1 cellular context compared by ENCODE assay signal in the genomic region with DNA sequence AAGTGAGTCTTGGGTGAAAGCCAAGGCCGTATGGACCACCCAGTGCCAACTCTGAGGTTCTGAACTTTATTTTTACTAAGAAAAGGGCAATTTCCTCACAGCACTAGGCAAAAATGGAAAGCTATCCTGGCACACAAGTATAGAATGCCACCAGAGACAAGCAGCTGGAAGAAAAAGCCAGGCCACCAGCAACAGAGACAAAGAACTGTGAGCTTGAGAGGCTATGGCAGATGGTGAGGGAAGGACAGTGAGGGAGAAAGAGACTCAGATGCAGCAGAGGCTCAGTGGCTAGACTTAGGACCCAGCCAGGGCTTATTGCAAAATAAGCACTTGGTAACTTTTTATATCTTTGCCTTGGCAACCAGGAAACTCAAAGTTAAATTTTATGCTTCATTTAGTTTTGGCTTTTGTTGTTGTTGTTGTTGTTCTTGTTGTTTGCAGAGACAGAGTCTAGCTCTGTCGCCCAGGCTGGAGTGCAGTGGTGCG.
TF ChIP-seq lines count a peak whose summit lies in the region.

No MANE protein-coding gene starts in this region.

TF ChIP-seq in HepG2, 621 proteins besides CTCF, POLR2A, EP300 and RAD21 (continued from another document):
- TF ChIP-seq HMGXB4 (CRISPR knock-in tag; IDR thresholded peaks at IDR 0.05; ENCODE audit: borderline replicate concordance in 1 of 2, low read depth in 1 of 2) (no peak), CREB1 (IDR thresholded peaks at IDR 0.05) (no peak), CREB1 (CRISPR knock-in tag; IDR thresholded peaks at IDR 0.05) (no peak), HNRNPLL (IDR thresholded peaks at IDR 0.05; ENCODE audit: low read depth, low read length, poor library complexity, severe bottlenecking) (no peak), ZNF674 (CRISPR knock-in tag; IDR thresholded peaks at IDR 0.05; ENCODE audit: low read depth) (no peak), ZSCAN22 (CRISPR knock-in tag; IDR thresholded peaks at IDR 0.05) (no peak), MTF1 (CRISPR knock-in tag; IDR thresholded peaks at IDR 0.05) (no peak), ZNF460 (CRISPR knock-in tag; IDR thresholded peaks at IDR 0.05; ENCODE audit: borderline replicate concordance) (no peak)
